25 cellular contexts compared by ENCODE assay signal in the genomic region with DNA sequence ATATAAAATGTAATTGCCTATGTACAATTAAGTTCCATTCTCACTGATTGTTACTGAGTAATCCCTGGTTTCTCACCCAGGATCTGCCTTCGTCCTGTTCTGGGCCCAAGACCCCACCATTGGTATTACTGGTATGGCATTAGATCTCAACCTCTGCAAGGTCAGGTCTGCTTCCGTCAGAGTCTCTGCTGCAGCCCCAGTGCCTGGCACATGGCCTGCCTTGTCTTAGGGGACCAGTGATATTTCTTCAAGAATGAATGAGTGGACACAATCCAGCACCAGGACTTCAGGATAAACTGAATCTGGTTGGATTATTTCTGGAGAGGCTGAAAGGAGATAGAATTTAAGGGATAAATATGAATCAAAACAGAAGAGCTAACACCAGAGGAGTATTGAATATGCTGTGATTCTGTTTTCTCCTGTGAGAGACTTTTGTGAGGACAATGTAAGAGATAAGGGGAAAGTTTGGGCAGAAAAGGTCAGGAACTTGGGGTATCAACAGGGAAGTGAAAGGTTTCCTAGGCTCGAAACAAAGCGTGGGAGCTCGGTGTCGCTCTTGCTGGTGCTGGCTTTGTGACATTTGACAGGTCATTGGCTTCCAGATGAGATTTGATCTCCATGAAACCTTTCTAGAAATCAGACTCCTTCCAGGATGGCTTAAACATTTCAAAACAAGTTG. TPM values are rescaled to one million over a fixed set of nuclear protein-coding genes. Genes with fewer than 3 reads are reported as not detected.
A peak's percentile ranks its signal among the peaks of the same experiment; 100 is the strongest.
DNase-seq lines count a peak whose midpoint lies in the region; ATAC-seq, FAIRE-seq and TF ChIP-seq lines count a peak whose summit lies in the region.
"Had no signal": no experiment of that assay in that cellular context is flagged by ENCODE, and none has a peak within 500 bp of the region (broad histone marks: within the 10 kb centered on the region; RNA-seq: fewer than 3 reads in every experiment).

No MANE protein-coding gene starts in this region.

- TF ChIP-seq CTCF in K562 (IDR thresholded peaks at IDR 0.05 in 2 of 3, conservative IDR thresholded peaks at IDR 0.05 in 1 of 3; ENCODE audit: insufficient read depth in 2 of 3, low read depth in 1 of 3, low read length in 3 of 3), result no peak
- no peak for TF ChIP-seq CTCF in neutrophil (IDR thresholded peaks at IDR 0.05)
- TF ChIP-seq CTCF in foreskin fibroblast (IDR thresholded peaks at IDR 0.05; ENCODE audit: low read depth, low read length), result no peak

- no peaks in the 10 kb centered on the region for H3K9me1 ChIP-seq in K562 (ENCODE audit: control insufficient read depth, insufficient read depth, low read length)

- peak; percentile 55 for FAIRE-seq in K562 (lab: Jason Lieb, UNC)
- FAIRE-seq: A204.1, D721Med, GM12878, GM19239, H1 had no signal

- DNase-seq in left cardiac atrium, result peak; percentile 23
- no peak for DNase-seq in left ventricle myocardium superior
- no peak for DNase-seq in K562 (ENCODE audit: extremely low read depth in 1 of 4, low spot score in 3 of 4)
- DNase-seq in ureter (ENCODE audit: low spot score), result peak; percentile 12
- no peak for DNase-seq in foreskin fibroblast
- DNase-seq: CD4-positive, alpha-beta T cell; CD8-positive, alpha-beta memory T cell; DMS 273 treated with DMSO at 0.1 percent for 48 hours; DMS79; EL; GDM1; GM23248; H7 had no signal

- 0 out of 2 replicates have a peak overlapping the region, but pooled peaks have one; percentile 1 for H2AFZ ChIP-seq in K562 (ENCODE audit: low read depth, low read length)
- H2AFZ ChIP-seq: GM23248 had no signal

- H3K9me3 ChIP-seq in K562 (replicated peaks; ENCODE audit: control insufficient read depth, insufficient read depth, low read depth, low read length) (peaks cover 8% of the 10 kb centered on the region), neutrophil (peaks cover 7% of the 10 kb centered on the region)

- H3K9me3 Mint-ChIP-seq in stimulated activated memory B cell treated with anti-CD40 and anti-IgM and Interleukin-4, amounts not matched to agents 10 μg/mL and 1 μg/mL and 100 μg/mL, for 72 hours, result peaks cover 7% of the 10 kb centered on the region
- H3K9me3 Mint-ChIP-seq: CD4-positive, alpha-beta T cell; CD8-positive, alpha-beta memory T cell had no signal

- no peak for TF ChIP-seq POLR2A in K562 (conservative IDR thresholded peaks at IDR 0.05)

- no peak for TF ChIP-seq RAD21 in K562 (CRISPR knock-in tag; conservative IDR thresholded peaks at IDR 0.05 in 1 of 2, IDR thresholded peaks at IDR 0.05 in 1 of 2)

- no TSS peak for BruUV-seq in K562 (replicated peaks; lab: Mats Ljungman, UMichigan)

- no peaks in the 10 kb centered on the region for H3K27me3 Mint-ChIP-seq in stimulated activated memory B cell treated with anti-CD40 and anti-IgM and Interleukin-4, amounts not matched to agents 10 μg/mL and 1 μg/mL and 100 μg/mL, for 72 hours
- H3K27me3 Mint-ChIP-seq: B cell; CD4-positive, alpha-beta T cell had no signal

- peaks cover 9% of the 10 kb centered on the region for H3K36me3 Mint-ChIP-seq in stimulated activated memory B cell treated with anti-CD40 and anti-IgM and Interleukin-4, amounts not matched to agents 10 μg/mL and 1 μg/mL and 100 μg/mL, for 72 hours
- H3K36me3 Mint-ChIP-seq: CD14-positive monocyte had no signal

- H3K9ac ChIP-seq in K562 (ENCODE audit: insufficient read depth in 1 of 2, low read depth in 2 of 2, low read length in 2 of 2), result no peak overlapping the region; a peak in 1 of 4 replicates
- H3K9ac ChIP-seq: BLaER1 treated with 17β-estradiol and CSF1 and Interleukin-3, amounts not matched to agents 10 nM and 100 nM; GM23248 had no signal

- TF ChIP-seq EP300 in K562 (IDR thresholded peaks at IDR 0.05; ENCODE audit: low read length), result no peak

- no peaks in the 10 kb centered on the region for H3K4me1 ChIP-seq in K562 (replicated peaks in 1 of 2; ENCODE audit: control insufficient read depth in 2 of 2, insufficient read depth in 2 of 2, low read length in 2 of 2)
- peaks cover 21 to 24% of the 10 kb centered on the region in 2 experiments for H3K4me1 ChIP-seq in neutrophil (ENCODE audit: control insufficient read depth in 1 of 2, insufficient read depth in 1 of 2, low read depth in 1 of 2, low read length in 1 of 2)

- H4K20me1 ChIP-seq in K562 (replicated peaks; ENCODE audit: control insufficient read depth, insufficient read depth, low read length), result no peaks in the 10 kb centered on the region
- H4K20me1 ChIP-seq: BLaER1 treated with 17β-estradiol and CSF1 and Interleukin-3, amounts not matched to agents 10 nM and 100 nM had no signal

- no peak overlapping the region for H3K4me3 Mint-ChIP-seq in stimulated activated memory B cell treated with anti-CD40 and anti-IgM and Interleukin-4, amounts not matched to agents 10 μg/mL and 1 μg/mL and 100 μg/mL, for 72 hours
- H3K4me3 Mint-ChIP-seq: B cell; CD14-positive monocyte; CD4-positive, alpha-beta T cell; CD8-positive, alpha-beta memory T cell had no signal

- H3K27ac ChIP-seq in K562 (ENCODE audit: extremely low read depth, low read depth, low read length), result no peak overlapping the region
- peak overlapping the region; percentile 9 for H3K27ac ChIP-seq in neutrophil
- H3K27ac ChIP-seq: 22Rv1; BLaER1 treated with 17β-estradiol and CSF1 and Interleukin-3, amounts not matched to agents 10 nM and 100 nM; GM23248 had no signal

- H3K36me3 ChIP-seq in K562 (ENCODE audit: control insufficient read depth, insufficient read depth, low read length) (no peaks in the 10 kb centered on the region), neutrophil (no peaks in the 10 kb centered on the region)

- peaks cover 0 to 3% of the 10 kb centered on the region in 2 experiments; a peak in 1 of 5 replicates for H3K27me3 ChIP-seq in K562 (ENCODE audit: control insufficient read depth in 2 of 2, insufficient read depth in 2 of 2, low read length in 2 of 2)
- no peaks in the 10 kb centered on the region for H3K27me3 ChIP-seq in neutrophil
- H3K27me3 ChIP-seq: BLaER1 treated with 17β-estradiol and CSF1 and Interleukin-3, amounts not matched to agents 10 nM and 100 nM had no signal

- in situ Hi-C loops in K562 (cut with MboI), result no loop called here

- no peak overlapping the region for H3K27ac Mint-ChIP-seq in stimulated activated memory B cell treated with anti-CD40 and anti-IgM and Interleukin-4, amounts not matched to agents 10 μg/mL and 1 μg/mL and 100 μg/mL, for 72 hours
- H3K27ac Mint-ChIP-seq: B cell; CD14-positive monocyte; CD4-positive, alpha-beta T cell had no signal

- WGBS in K562 (ENCODE audit: insufficient coverage, low coverage, missing lambda C conversion rate), result 8% methylated on average over 6 of the region's 6 CpGs

- POLR2A ChIA-PET in K562 (lab: Yijun Ruan, JAX), result no interaction called here

- H3K79me2 ChIP-seq in K562 (ENCODE audit: control insufficient read depth, insufficient read depth, low read length), result no peaks in the 10 kb centered on the region

- no peaks in the 10 kb centered on the region for H3K4me1 Mint-ChIP-seq in stimulated activated memory B cell treated with anti-CD40 and anti-IgM and Interleukin-4, amounts not matched to agents 10 μg/mL and 1 μg/mL and 100 μg/mL, for 72 hours
- H3K4me1 Mint-ChIP-seq: B cell; CD14-positive monocyte; CD8-positive, alpha-beta memory T cell had no signal

- intact Hi-C loops in left cardiac atrium (cut with DNase I), result no loop called here
- intact Hi-C loops in left ventricle myocardium superior (cut with micrococcal nuclease), result no loop called here
- intact Hi-C loops in K562 (cut with micrococcal nuclease), result no loop called here

- CTCF ChIA-PET in K562 (lab: Yijun Ruan, JAX; ENCODE audit: low intra/inter-chr PET ratio), result interaction anchor here (0.6 to 0.7 kb wide), 2 partner anchors 70 to 1684 kb away, joined by 3 read pairs; no protein-coding TSS in a partner anchor

- ATAC-seq in left cardiac atrium (no peak), left ventricle myocardium superior (no peak), K562 (no peak)
- ATAC-seq in stimulated activated memory B cell treated with anti-CD40 and anti-IgM and Interleukin-4, amounts not matched to agents 10 μg/mL and 1 μg/mL and 100 μg/mL, for 72 hours, result no peak
- ATAC-seq: GM12878, HCT116 had no signal

- no peak overlapping the region for H3K4me2 ChIP-seq in K562 (ENCODE audit: insufficient read depth, low read length)
- H3K4me2 ChIP-seq: BLaER1 treated with 17β-estradiol and CSF1 and Interleukin-3, amounts not matched to agents 10 nM and 100 nM had no signal

- H3K4me3 ChIP-seq in K562, result no peak overlapping the region
- no peak overlapping the region for H3K4me3 ChIP-seq in neutrophil (ENCODE audit: low read depth in 1 of 2, low read length in 1 of 2)
- no peak overlapping the region for H3K4me3 ChIP-seq in foreskin fibroblast (ENCODE audit: low read depth in 1 of 2, low read length in 2 of 2)
- H3K4me3 ChIP-seq: BLaER1 treated with 17β-estradiol and CSF1 and Interleukin-3, amounts not matched to agents 10 nM and 100 nM; GM12878; GM23248 had no signal

TF ChIP-seq in K562, 482 proteins besides CTCF, POLR2A, EP300 and RAD21 (continues in another document):
- no peak for TF ChIP-seq ZNF707 (CRISPR knock-in tag; conservative IDR thresholded peaks at IDR 0.05)
- TF ChIP-seq CREB1 (IDR thresholded peaks at IDR 0.05), result no peak
- no peak for TF ChIP-seq CREB1 (CRISPR knock-in tag; IDR thresholded peaks at IDR 0.05)
- no peak for TF ChIP-seq SRF (CRISPR knock-in tag; IDR thresholded peaks at IDR 0.05)
- no peak for TF ChIP-seq ARHGAP35 (IDR thresholded peaks at IDR 0.05; ENCODE audit: partially characterized antibody)
- no peak for TF ChIP-seq CREM (IDR thresholded peaks at IDR 0.05; ENCODE audit: low read depth)
- TF ChIP-seq SRSF9 (IDR thresholded peaks at IDR 0.05; ENCODE audit: borderline replicate concordance, low read depth, low read length), result no peak

RNA-seq across cellular contexts. Expression of gene OSTM1, which starts 54.0 kb away (rescaled TPM):
- total RNA-seq in left cardiac atrium (10 to 100 TPM; 47.6 to 57.9 TPM), left ventricle myocardium superior (36.6 TPM), K562 (2014; rRNA removed) (16.3 and 26.2 TPM in 2 replicates), K562 (2014; rRNA removed; fragmentation: Illumina TruSeq; extraction: Trizol) (20.2 and 24.9 TPM in 2 replicates), K562 (2015; rRNA removed; fragmentation: Illumina TruSeq; extraction: Trizol) (18.3 and 19.8 TPM in 2 replicates), K562 (2021) (26.6 and 29.5 TPM in 2 replicates), ureter (40.3 TPM)
- total RNA-seq in K562 (2011; cell fraction: chromatin; rRNA removed; ENCODE audit: low replicate concordance), result 6.2 and 19.2 TPM in 2 replicates
- 7.7 and 8.6 TPM in 2 replicates for total RNA-seq in K562 (2011; cell fraction: nucleolus; rRNA removed)
- 11.4 and 19.8 TPM in 2 replicates for total RNA-seq in K562 (2011; cell fraction: nucleoplasm; rRNA removed)
- polyA plus RNA-seq in K562 (2011; rRNA removed) (21.9 and 27.6 TPM in 2 replicates), K562 (2014; fragmentation: Illumina TruSeq; extraction: Trizol) (9.9 and 10.1 TPM in 2 replicates), K562 (2014; fragmentation: Nextera tagmentation; extraction: Ambion mirVana) (1 to 10 TPM; 5.6 to 7.6 TPM), K562 (2014; rRNA removed) (7.2 and 9.3 TPM in 2 replicates)
- 4.4 and 20.5 TPM in 2 replicates for polyA plus RNA-seq in K562 (2011; cell fraction: cytosol; rRNA removed)
- polyA plus RNA-seq in K562 (2011; cell fraction: nucleus; rRNA removed), result 10.1 and 13.0 TPM in 2 replicates
- polyA plus RNA-seq in K562 (2012), result 15.8 and 42.2 TPM in 2 replicates
- polyA minus RNA-seq in K562 (2011; rRNA and poly(A)+ RNA removed), result 22.5 and 24.7 TPM in 2 replicates
- 10.1 and 16.5 TPM in 2 replicates for polyA minus RNA-seq in K562 (2011; cell fraction: cytosol; rRNA and poly(A)+ RNA removed)
- 8.5 and 10.9 TPM in 2 replicates for polyA minus RNA-seq in K562 (2011; cell fraction: nucleus; rRNA and poly(A)+ RNA removed)

Comparison
In these comparisons a context has a peak if more than half of its experiments do, and no peak if none do; other contexts are left out.
1. DNase-seq: peak in left cardiac atrium (single experiment) and ureter (single experiment); none in left ventricle myocardium superior (single experiment), K562 (0 of 4) and foreskin fibroblast (0 of 2).